In genomic region chr6:56115715-56116114, GRCh38 we compare ENCODE assay signal across 27 cellular contexts.
"Had no signal": no experiment of that assay in that cellular context is flagged by ENCODE, and none has a peak within 500 bp of the region (broad histone marks: within the 10 kb centered on the region; RNA-seq: fewer than 3 reads in every experiment).

No MANE protein-coding gene starts in this region.

- ATAC-seq: stimulated activated effector memory CD8-positive, alpha-beta T cell treated with anti-CD3 and anti-CD28 coated beads, Interleukin-12 subunit alpha, Interleukin-12 subunit beta, amount 100 ng/mL, for 72 hours; stimulated activated memory B cell treated with anti-CD40 and anti-IgM and Interleukin-4, amounts not matched to agents 10 μg/mL and 1 μg/mL and 100 μg/mL, for 72 hours; stimulated activated naive B cell treated with anti-CD40 and anti-IgM and Interleukin-4, amounts not matched to agents 10 μg/mL and 1 μg/mL and 100 μg/mL, for 72 hours; stimulated activated naive CD8-positive, alpha-beta T cell treated with anti-CD3 and anti-CD28 coated beads, Interleukin-15, amount 100 ng/mL, for 72 hours; stimulated activated naive CD8-positive, alpha-beta T cell treated with anti-CD3 and anti-CD28 coated beads, Interleukin-15, Interleukin-2, amounts not matched to agents 100 U/mL and 50 U/mL, for 24 hours; upper lobe of right lung had no signal

- H3K4me3 ChIP-seq: stomach, suprapubic skin, testis, thoracic aorta, thyroid gland, tibial artery, tibial nerve, transverse colon, upper lobe of left lung, upper lobe of right lung, uterus, vagina had no signal

- H3K27me3 ChIP-seq: stomach, suprapubic skin, testis, thyroid gland, tibial artery, tibial nerve, transverse colon, upper lobe of left lung, upper lobe of right lung, uterus, vagina had no signal

- H3K27ac ChIP-seq: stomach, suprapubic skin, testis, thyroid gland, tibial artery, tibial nerve, transverse colon, upper lobe of left lung, upper lobe of right lung, uterus, vagina had no signal

- H3K4me1 ChIP-seq: stomach, suprapubic skin, testis, thyroid gland, tibial artery, tibial nerve, transverse colon, upper lobe of left lung, upper lobe of right lung, uterus, vagina had no signal

- DNase-seq: stimulated activated CD4-positive, alpha-beta T cell treated with anti-CD3 and anti-CD28 coated beads, Interleukin-2, amount 100 ng/mL, for 48 hours; stimulated activated CD4-positive, alpha-beta T cell treated with anti-CD3 and anti-CD28 coated beads, Interleukin-4, amount 100 ng/mL, for 1 hour; stimulated activated CD4-positive, alpha-beta T cell treated with anti-CD3 and anti-CD28 coated beads, Interleukin-4, amount 100 ng/mL, for 24 hours; stimulated activated CD4-positive, alpha-beta T cell treated with anti-CD3 and anti-CD28 coated beads, Interleukin-4, amount 100 ng/mL, for 4 hours; stimulated activated CD8-positive, alpha-beta memory T cell treated with anti-CD3 and anti-CD28 coated beads, Interleukin-4, amount 100 ng/mL, for 48 hours; stimulated activated naive B cell treated with anti-CD40 and anti-IgM and Interleukin-4, amounts not matched to agents 10 μg/mL and 1 μg/mL and 100 μg/mL, for 72 hours; stimulated activated naive CD4-positive, alpha-beta T cell; stimulated activated naive CD4-positive, alpha-beta T cell treated with Interleukin-2 at 50 U/mL for 16 hours; stimulated activated naive CD8-positive, alpha-beta T cell treated with anti-CD3 and anti-CD28 coated beads, Interleukin-15, amount 100 ng/mL, for 72 hours; stimulated activated naive CD8-positive, alpha-beta T cell treated with anti-CD3 and anti-CD28 coated beads, Interleukin-15, Interleukin-2, amounts not matched to agents 100 U/mL and 50 U/mL, for 24 hours; stomach; substantia nigra; testis; thyroid gland; tibial artery; transverse colon; trophoblast cell; upper lobe of left lung; upper lobe of right lung; uterus had no signal

- H3K36me3 ChIP-seq: thyroid gland, transverse colon, upper lobe of left lung, upper lobe of right lung, uterus had no signal

- H3K9me3 ChIP-seq: suprapubic skin, testis, thyroid gland, transverse colon, upper lobe of right lung had no signal

- FAIRE-seq: urothelium cell line had no signal
